Comparison of ENCODE assay signal across 23 cellular contexts in genomic region chr19:45975296-45975695, GRCh38. TPM values are rescaled to one million over a fixed set of nuclear protein-coding genes. Genes with fewer than 3 reads are reported as not detected.
DNase-seq lines count a peak whose midpoint lies in the region; ATAC-seq and TF ChIP-seq lines count a peak whose summit lies in the region.
"Had no signal": no experiment of that assay in that cellular context is flagged by ENCODE, and none has a peak within 500 bp of the region (broad histone marks: within the 10 kb centered on the region; RNA-seq: fewer than 3 reads in every experiment).

No MANE protein-coding gene starts in this region.

- peaks cover 8% of the 10 kb centered on the region for H4K20me1 ChIP-seq in neural progenitor cell (ENCODE audit: low read depth)

- TF ChIP-seq POLR2A in sigmoid colon (IDR thresholded peaks at IDR 0.05) (no peak), adrenal gland (IDR thresholded peaks at IDR 0.05) (no peak)

- intact Hi-C loops in sigmoid colon (cut with DNase I) = no loop called here
- intact Hi-C loops in adrenal gland (cut with DNase I) = no loop called here

- peaks cover 2% of the 10 kb centered on the region for H3K36me3 Mint-ChIP-seq in neural progenitor cell
- H3K36me3 Mint-ChIP-seq: CD8-positive, alpha-beta T cell had no signal

- H3F3A ChIP-seq in neural progenitor cell (ENCODE audit: low read depth) = peaks cover 20% of the 10 kb centered on the region

- no peaks in the 10 kb centered on the region for H3K9me3 Mint-ChIP-seq in neural progenitor cell
- H3K9me3 Mint-ChIP-seq: CD8-positive, alpha-beta T cell had no signal

- TF ChIP-seq EP300 in sigmoid colon (IDR thresholded peaks at IDR 0.05) = no peak

- no peak overlapping the region for H3K4me2 ChIP-seq in neural progenitor cell

- WGBS in sigmoid colon, 2 donors = 55 to 56% methylated on average over 5 of the region's 5 CpGs
- WGBS in adrenal gland, 4 donors = 68 to 75% (median 72%) methylated on average over 4 to 5 of the region's 5 CpGs

- no peak overlapping the region for H3K9ac ChIP-seq in neural progenitor cell

- H3K27me3 Mint-ChIP-seq in neural progenitor cell (ENCODE audit: insufficient read depth, low read depth) = peaks cover 12% of the 10 kb centered on the region

- H3K4me3 ChIP-seq in neural progenitor cell (no peak overlapping the region), sigmoid colon (no peak overlapping the region), adrenal gland (no peak overlapping the region)
- H3K4me3 ChIP-seq: GM12878, SJCRH30 had no signal

- H3K4me1 Mint-ChIP-seq in neural progenitor cell = peaks cover 64% of the 10 kb centered on the region

- no peaks in the 10 kb centered on the region for H3K79me2 ChIP-seq in neural progenitor cell (ENCODE audit: low read depth)

- no peak overlapping the region for H2AFZ ChIP-seq in neural progenitor cell (replicated peaks)

- no peak for ATAC-seq in GM19455 (IDR thresholded peaks at IDR 0.05; ENCODE audit: unreplicated experiment)
- ATAC-seq: CD8-positive, alpha-beta T cell; GM12878; PC-3 had no signal

- H3K9me3 ChIP-seq in neural progenitor cell (ENCODE audit: low read depth) (no peaks in the 10 kb centered on the region), sigmoid colon (no peaks in the 10 kb centered on the region), adrenal gland (replicated peaks in 1 of 3) (no peaks in the 10 kb centered on the region)
- H3K9me3 ChIP-seq: BE2C, SJCRH30 had no signal

- peak overlapping the region; percentile 97 for H3K27ac ChIP-seq in caudate nucleus (ENCODE audit: low read depth, low read length)
- no peak overlapping the region for H3K27ac ChIP-seq in neural progenitor cell
- H3K27ac ChIP-seq in sigmoid colon = no peak overlapping the region
- no peak overlapping the region for H3K27ac ChIP-seq in adrenal gland
- H3K27ac ChIP-seq: 22Rv1, RWPE1, SJCRH30 had no signal

- H3K36me3 ChIP-seq in neural progenitor cell (no peaks in the 10 kb centered on the region), sigmoid colon (no peaks in the 10 kb centered on the region), adrenal gland (replicated peaks in 1 of 2) (no peaks in the 10 kb centered on the region)
- H3K36me3 ChIP-seq: BE2C, SJCRH30 had no signal

- no peaks in the 10 kb centered on the region for H3K4me1 ChIP-seq in neural progenitor cell
- H3K4me1 ChIP-seq in sigmoid colon = peaks cover 0 to 12% (median 11%) of the 10 kb centered on the region in 4 donors
- no peaks in the 10 kb centered on the region for H3K4me1 ChIP-seq in adrenal gland (replicated peaks in 1 of 2)
- H3K4me1 ChIP-seq: SJCRH30 had no signal

- peak; percentile 29 for DNase-seq in DMS 273 (lab: John Stamatoyannopoulos, UW; ENCODE audit: unreplicated experiment)
- no peak for DNase-seq in DMS 273 treated with DMSO at 0.1 percent for 48 hours (lab: John Stamatoyannopoulos, UW)
- peak; percentile 24 for DNase-seq in NCI-H2227 treated with DMSO at 0.1 percent for 48 hours (lab: John Stamatoyannopoulos, UW)
- no peak for DNase-seq in caudate nucleus (lab: John Stamatoyannopoulos, UW)
- DNase-seq in neural progenitor cell (ENCODE audit: low spot score) = peak; percentile 46
- DNase-seq in sigmoid colon = no peak
- DNase-seq in adrenal gland = no peak
- DNase-seq: BE2C; CD8-positive, alpha-beta T cell; GDM1; GOT3; Karpas-422; MM.1S; NCI-H1092 treated with DMSO at 0.1 percent for 48 hours; NCI-H1694 treated with DMSO at 0.1 percent for 48 hours; NCI-H2171; NCI-H510A treated with DMSO at 0.1 percent for 48 hours; PC-3; SJCRH30 had no signal

- H3K27ac Mint-ChIP-seq in neural progenitor cell = peak overlapping the region; percentile 89
- H3K27ac Mint-ChIP-seq: CD8-positive, alpha-beta T cell had no signal

- H3K27me3 ChIP-seq in neural progenitor cell (peaks cover 33% of the 10 kb centered on the region), sigmoid colon (peaks cover 19 to 63% (median 60%) of the 10 kb centered on the region in 3 donors), adrenal gland (peaks cover 19% of the 10 kb centered on the region)

- peak overlapping the region; percentile 82 for H3K4me3 Mint-ChIP-seq in neural progenitor cell
- H3K4me3 Mint-ChIP-seq: CD8-positive, alpha-beta T cell had no signal

- no peak for TF ChIP-seq CTCF in neural progenitor cell (IDR thresholded peaks at IDR 0.05)
- no peak for TF ChIP-seq CTCF in sigmoid colon (IDR thresholded peaks at IDR 0.05)
- no peak for TF ChIP-seq CTCF in adrenal gland (IDR thresholded peaks at IDR 0.05)

RNA-seq across cellular contexts. Expression of gene NOVA2, which starts 1.6 kb away (rescaled TPM):
- total RNA-seq in neural progenitor cell (ENCODE audit: low replicate concordance) (3.9 and 6.7 TPM in 2 replicates), sigmoid colon (1 to 10 TPM in 2 of 4 donors, under 1 TPM in 2; 0.36 to 3.0 (median 1.2) TPM), adrenal gland (1 to 10 TPM in 6 of 8 donors, under 1 TPM in 2; 0.54 to 6.7 (median 3.2) TPM)
- polyA plus RNA-seq in sigmoid colon (1 to 10 TPM in 1 of 3 donors, under 1 TPM in 2; 0.23 to 1.1 (median 0.60) TPM), adrenal gland (10 to 100 TPM in 1 of 3 donors, 1 to 10 TPM in 2; 2.2 to 10.8 (median 2.5) TPM)
- total RNA-seq: CD8-positive, alpha-beta T cell; PC-3 had no signal

RNA-seq across cellular contexts. Expression of gene CCDC61, which starts 20.0 kb away (rescaled TPM):
- 5.7 and 11.6 TPM in 2 replicates for total RNA-seq in neural progenitor cell (ENCODE audit: low replicate concordance)
- total RNA-seq in sigmoid colon = 10 to 100 TPM in 2 of 4 donors, 1 to 10 TPM in 2; 5.0 to 15.2 (median 8.0) TPM
- 10 to 100 TPM in 2 of 3 donors, 1 to 10 TPM in 1; 9.6 to 16.3 (median 10.9) TPM for polyA plus RNA-seq in sigmoid colon
- 10 to 100 TPM in 6 of 8 donors, 1 to 10 TPM in 2; 3.3 to 29.6 (median 15.0) TPM for total RNA-seq in adrenal gland
- 10 to 100 TPM in 2 of 3 donors, 1 to 10 TPM in 1; 2.8 to 45.9 (median 24.3) TPM for polyA plus RNA-seq in adrenal gland

RNA-seq across cellular contexts. Expression of gene PGLYRP1, which starts 47.6 kb away (rescaled TPM):
- total RNA-seq in neural progenitor cell (ENCODE audit: low replicate concordance) (not detected in 2 replicates), sigmoid colon (not detected), adrenal gland (not detected)
- polyA plus RNA-seq in sigmoid colon (under 1 TPM in 1 of 3 donors, not detected in 2; 0.12 TPM), adrenal gland (under 1 TPM in 1 of 3 donors, not detected in 2; 0.17 TPM)
- total RNA-seq: CD8-positive, alpha-beta T cell; GM12878; PC-3; SJCRH30 had no signal

Comparison
In these comparisons a context has a peak if more than half of its experiments do, and no peak if none do; other contexts are left out.
1. DNase-seq: peak in DMS 273 (single experiment), NCI-H2227 treated with DMSO at 0.1 percent for 48 hours (single experiment) and neural progenitor cell (single experiment); none in DMS 273 treated with DMSO at 0.1 percent for 48 hours (single experiment), caudate nucleus (0 of 61), sigmoid colon (single experiment) and adrenal gland (0 of 7).